Comparison of ENCODE assay signal across 11 cellular contexts in the genomic region with DNA sequence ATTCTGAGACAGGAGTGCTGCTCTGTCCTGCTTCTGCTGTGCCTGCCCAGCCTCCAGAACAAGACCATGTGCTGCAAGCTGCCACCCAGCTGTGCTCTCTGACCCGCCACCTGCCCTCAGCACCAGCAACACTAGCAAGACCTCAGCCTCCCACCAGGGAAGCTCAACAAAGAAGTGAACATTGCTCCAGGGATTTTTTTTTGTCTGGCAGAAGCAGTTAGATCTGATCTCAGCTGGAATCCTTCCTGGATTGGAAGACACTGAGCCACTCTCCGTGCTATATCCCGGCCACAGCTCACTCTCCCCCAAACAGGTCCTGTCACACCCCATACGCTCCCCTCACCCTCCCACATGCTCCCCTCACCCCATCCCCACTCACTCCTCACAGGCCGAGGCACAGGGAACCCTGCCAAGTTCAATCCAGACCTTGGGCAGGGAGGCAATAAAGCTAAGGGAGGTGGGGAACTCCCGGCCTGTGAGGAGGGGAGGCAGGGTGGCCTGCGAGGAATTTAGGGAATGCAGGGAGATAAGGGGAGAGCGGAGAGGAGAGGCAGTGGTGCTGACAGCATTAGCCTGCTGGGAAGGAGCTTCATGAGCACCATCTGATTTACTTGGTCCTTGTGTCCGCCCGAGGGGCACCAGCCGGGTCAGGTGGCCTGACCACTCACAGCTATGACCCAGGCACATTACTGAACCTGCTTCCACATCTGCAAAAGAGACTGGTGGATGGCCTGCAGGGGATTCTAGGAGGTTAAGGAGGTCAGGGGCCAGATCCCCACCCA. TPM values are rescaled to one million over a fixed set of nuclear protein-coding genes. Genes with fewer than 3 reads are reported as not detected.
DNase-seq lines count a peak whose midpoint lies in the region; ATAC-seq and TF ChIP-seq lines count a peak whose summit lies in the region.
"Had no signal": no experiment of that assay in that cellular context is flagged by ENCODE, and none has a peak within 500 bp of the region (broad histone marks: within the 10 kb centered on the region; RNA-seq: fewer than 3 reads in every experiment).

No MANE protein-coding gene starts in this region.

- CTCF ChIA-PET in activated CD8-positive, alpha-beta T cell treated with anti-CD3 and anti-CD28 coated beads, Interleukin-2, amount 10 ng/mL, durations not matched to agents 7 days and 5 days (lab: Charles Lee): no interaction called here

- peak overlapping the region in 2 of 3 donors; percentile 49 to 93 for H3K27ac ChIP-seq in right lobe of liver

- H3K9me3 ChIP-seq in right lobe of liver: no peaks in the 10 kb centered on the region

- H3K4me3 Mint-ChIP-seq in activated CD8-positive, alpha-beta T cell treated with anti-CD3 and anti-CD28 coated beads, Interleukin-2, amount 10 ng/mL, durations not matched to agents 7 days and 5 days: no peak overlapping the region
- H3K4me3 Mint-ChIP-seq: stimulated activated naive CD8-positive, alpha-beta T cell treated with anti-CD3 and anti-CD28 coated beads, Interleukin-15, amount 100 ng/mL, for 72 hours had no signal

- DNase-seq in activated naive CD4-positive, alpha-beta T cell treated with anti-CD3 and anti-CD28 coated beads, Interleukin-2, amount 50 U/mL, for 72 hours (ENCODE audit: low spot score in 2 of 2): no peak
- no peak for DNase-seq in activated naive CD4-positive, alpha-beta T cell treated with anti-CD3 and anti-CD28 coated beads, Interleukin-2, amount 50 U/mL, for 16 hours
- DNase-seq in cardiac fibroblast (ENCODE audit: low read depth in 2 of 2): peak; percentile 47 to 87
- DNase-seq in right lobe of liver: peak; percentile 63 to 79 (median 64)
- no peak for DNase-seq in NOMO-1 treated with dmso at 0.1 percent for 144 hours (lab: John Stamatoyannopoulos, UW; ENCODE audit: unreplicated experiment)
- DNase-seq in stimulated activated CD4-positive, alpha-beta T cell treated with anti-CD3 and anti-CD28 coated beads, Interleukin-4, amount 100 ng/mL, for 24 hours: no peak
- no peak for DNase-seq in COLO829 (ENCODE audit: low spot score)
- DNase-seq in activated CD8-positive, alpha-beta T cell treated with anti-CD3 and anti-CD28 coated beads, Interleukin-2, amount 10 ng/mL, durations not matched to agents 7 days and 5 days: no peak
- DNase-seq: DND-41; MM.1S; stimulated activated naive CD8-positive, alpha-beta T cell treated with anti-CD3 and anti-CD28 coated beads, Interleukin-15, amount 100 ng/mL, for 72 hours had no signal

- POLR2A ChIA-PET in activated CD8-positive, alpha-beta T cell treated with anti-CD3 and anti-CD28 coated beads, Interleukin-2, amount 10 ng/mL, durations not matched to agents 7 days and 5 days (lab: Charles Lee): no interaction called here

- peak overlapping the region; percentile 29 to 49 for H3K27ac Mint-ChIP-seq in activated naive CD4-positive, alpha-beta T cell treated with anti-CD3 and anti-CD28 coated beads, Interleukin-2, amount 50 U/mL, for 72 hours
- no peak overlapping the region for H3K27ac Mint-ChIP-seq in activated CD8-positive, alpha-beta T cell treated with anti-CD3 and anti-CD28 coated beads, Interleukin-2, amount 10 ng/mL, durations not matched to agents 7 days and 5 days

- H3K4me1 ChIP-seq in right lobe of liver: peaks cover 0 to 77% (median 38%) of the 10 kb centered on the region in 4 donors

- WGBS in right lobe of liver (ENCODE audit: insufficient coverage, low coverage, low lambda C conversion rate, missing lambda C conversion rate): 15% methylated on average over 6 of the region's 11 CpGs

- no peaks in the 10 kb centered on the region for H3K9me3 Mint-ChIP-seq in activated naive CD4-positive, alpha-beta T cell treated with anti-CD3 and anti-CD28 coated beads, Interleukin-2, amount 50 U/mL, for 72 hours
- H3K9me3 Mint-ChIP-seq in activated CD8-positive, alpha-beta T cell treated with anti-CD3 and anti-CD28 coated beads, Interleukin-2, amount 10 ng/mL, durations not matched to agents 7 days and 5 days (ENCODE audit: insufficient read depth): no peaks in the 10 kb centered on the region
- H3K9me3 Mint-ChIP-seq: stimulated activated naive CD8-positive, alpha-beta T cell treated with anti-CD3 and anti-CD28 coated beads, Interleukin-15, amount 100 ng/mL, for 72 hours had no signal

- no peaks in the 10 kb centered on the region for H3K4me1 Mint-ChIP-seq in activated CD8-positive, alpha-beta T cell treated with anti-CD3 and anti-CD28 coated beads, Interleukin-2, amount 10 ng/mL, durations not matched to agents 7 days and 5 days (ENCODE audit: low read depth)

- ATAC-seq in activated naive CD4-positive, alpha-beta T cell treated with anti-CD3 and anti-CD28 coated beads, Interleukin-2, amount 50 U/mL, for 72 hours: no peak
- ATAC-seq in right lobe of liver: peak; percentile 10 to 33 (median 16)
- no peak for ATAC-seq in activated CD8-positive, alpha-beta T cell treated with anti-CD3 and anti-CD28 coated beads, Interleukin-2, amount 10 ng/mL, durations not matched to agents 7 days and 5 days
- ATAC-seq: stimulated activated naive CD8-positive, alpha-beta T cell treated with anti-CD3 and anti-CD28 coated beads, Interleukin-15, amount 100 ng/mL, for 72 hours had no signal

- H3K4me3 ChIP-seq in cardiac fibroblast (replicated peaks in 1 of 2; ENCODE audit: low read depth in 2 of 2, low read length in 2 of 2) (no peak overlapping the region), right lobe of liver (no peak overlapping the region)

- no peaks in the 10 kb centered on the region for H3K36me3 Mint-ChIP-seq in activated naive CD4-positive, alpha-beta T cell treated with anti-CD3 and anti-CD28 coated beads, Interleukin-2, amount 50 U/mL, for 72 hours
- no peaks in the 10 kb centered on the region for H3K36me3 Mint-ChIP-seq in activated CD8-positive, alpha-beta T cell treated with anti-CD3 and anti-CD28 coated beads, Interleukin-2, amount 10 ng/mL, durations not matched to agents 7 days and 5 days (ENCODE audit: low read depth)

- intact Hi-C loops in right lobe of liver (cut with DNase I): no loop called here

- no peaks in the 10 kb centered on the region for H3K27me3 ChIP-seq in right lobe of liver

- H3K27me3 Mint-ChIP-seq in activated CD8-positive, alpha-beta T cell treated with anti-CD3 and anti-CD28 coated beads, Interleukin-2, amount 10 ng/mL, durations not matched to agents 7 days and 5 days (ENCODE audit: low read depth): no peaks in the 10 kb centered on the region
- H3K27me3 Mint-ChIP-seq: stimulated activated naive CD8-positive, alpha-beta T cell treated with anti-CD3 and anti-CD28 coated beads, Interleukin-15, amount 100 ng/mL, for 72 hours had no signal

- H3K36me3 ChIP-seq in right lobe of liver: no peaks in the 10 kb centered on the region

- TF ChIP-seq POLR2A in right lobe of liver (IDR thresholded peaks at IDR 0.05): no peak

- TF ChIP-seq CTCF in cardiac fibroblast (IDR thresholded peaks at IDR 0.05; ENCODE audit: low read depth, low read length) (no peak), right lobe of liver (IDR thresholded peaks at IDR 0.05) (no peak)

RNA-seq across cellular contexts. Expression of gene CCDC85C, which starts 29.7 kb away (rescaled TPM):
- 1 to 10 TPM; 5.1 to 8.4 TPM for total RNA-seq in activated naive CD4-positive, alpha-beta T cell treated with anti-CD3 and anti-CD28 coated beads, Interleukin-2, amount 50 U/mL, for 72 hours
- 10 to 100 TPM; 13.6 to 32.8 (median 21.8) TPM for total RNA-seq in right lobe of liver
- 1 to 10 TPM; 7.5 to 8.9 TPM for total RNA-seq in activated CD8-positive, alpha-beta T cell treated with anti-CD3 and anti-CD28 coated beads, Interleukin-2, amount 10 ng/mL, durations not matched to agents 7 days and 5 days

Comparison
In these comparisons a context has a peak if more than half of its experiments do, and no peak if none do; other contexts are left out.
1. ATAC-seq: peak in right lobe of liver (4 of 4); none in activated naive CD4-positive, alpha-beta T cell treated with anti-CD3 and anti-CD28 coated beads, Interleukin-2, amount 50 U/mL, for 72 hours (0 of 2) and activated CD8-positive, alpha-beta T cell treated with anti-CD3 and anti-CD28 coated beads, Interleukin-2, amount 10 ng/mL, durations not matched to agents 7 days and 5 days (single experiment).
2. DNase-seq: peak in cardiac fibroblast (2 of 2) and right lobe of liver (3 of 3); none in activated naive CD4-positive, alpha-beta T cell treated with anti-CD3 and anti-CD28 coated beads, Interleukin-2, amount 50 U/mL, for 72 hours (0 of 2), activated naive CD4-positive, alpha-beta T cell treated with anti-CD3 and anti-CD28 coated beads, Interleukin-2, amount 50 U/mL, for 16 hours (single experiment), NOMO-1 treated with dmso at 0.1 percent for 144 hours (single experiment), stimulated activated CD4-positive, alpha-beta T cell treated with anti-CD3 and anti-CD28 coated beads, Interleukin-4, amount 100 ng/mL, for 24 hours (single experiment), COLO829 (single experiment) and activated CD8-positive, alpha-beta T cell treated with anti-CD3 and anti-CD28 coated beads, Interleukin-2, amount 10 ng/mL, durations not matched to agents 7 days and 5 days (single experiment).